Comparison of ENCODE assay signal across 8 cellular contexts in genomic region chr16:15643453-15644305, GRCh38. TPM values are rescaled to one million over a fixed set of nuclear protein-coding genes. Genes with fewer than 3 reads are reported as not detected.
A peak's percentile ranks its signal among the peaks of the same experiment; 100 is the strongest.
DNase-seq lines count a peak whose midpoint lies in the region; ATAC-seq and TF ChIP-seq lines count a peak whose summit lies in the region.

No MANE protein-coding gene starts in this region.

- no peaks in the 10 kb centered on the region for H3K9me3 ChIP-seq in A673 (ENCODE audit: low read depth, low read length, poor library complexity, severe bottlenecking)
- H3K9me3 ChIP-seq in SU-DHL-6 (ENCODE audit: insufficient read depth, low read length) = no peaks in the 10 kb centered on the region

- no peaks in the 10 kb centered on the region for H3K27me3 Mint-ChIP-seq in central memory CD8-positive, alpha-beta T cell
- H3K27me3 Mint-ChIP-seq in stimulated activated naive CD8-positive, alpha-beta T cell treated with anti-CD3 and anti-CD28 coated beads, Interleukin-15, amount 100 ng/mL, for 72 hours = no peaks in the 10 kb centered on the region

- peak; percentile 53 for TF ChIP-seq CTCF in A673 (conservative IDR thresholded peaks at IDR 0.05; ENCODE audit: low read depth, low read length)
- TF ChIP-seq CTCF in GM12872 (IDR thresholded peaks at IDR 0.05; ENCODE audit: insufficient read depth, low read depth, low read length) = peak; percentile 38; the same call in 1 of the 3 replicates
- peak; percentile 14 for TF ChIP-seq CTCF in SU-DHL-6 (IDR thresholded peaks at IDR 0.05; ENCODE audit: insufficient read depth, low read length, poor library complexity, severe bottlenecking)

- H3K4me2 ChIP-seq in SU-DHL-6 (ENCODE audit: low read depth, low read length, poor library complexity, severe bottlenecking) = peak overlapping the region; percentile 87

- no peaks in the 10 kb centered on the region for H3K9me3 Mint-ChIP-seq in central memory CD8-positive, alpha-beta T cell
- no peaks in the 10 kb centered on the region for H3K9me3 Mint-ChIP-seq in stimulated activated naive CD8-positive, alpha-beta T cell treated with anti-CD3 and anti-CD28 coated beads, Interleukin-15, amount 100 ng/mL, for 72 hours

- peak overlapping the region; percentile 77 for H3K9ac ChIP-seq in SU-DHL-6 (ENCODE audit: low read length)

- H3K27ac Mint-ChIP-seq in central memory CD8-positive, alpha-beta T cell (ENCODE audit: low read depth) = peak overlapping the region; percentile 90
- peak overlapping the region; percentile 99 to 100 for H3K27ac Mint-ChIP-seq in stimulated activated naive CD8-positive, alpha-beta T cell treated with anti-CD3 and anti-CD28 coated beads, Interleukin-15, amount 100 ng/mL, for 72 hours

- peak overlapping the region; percentile 58 for H3K4me3 ChIP-seq in A673 (ENCODE audit: low read depth, low read length, poor library complexity, severe bottlenecking)
- peak overlapping the region; percentile 64 for H3K4me3 ChIP-seq in SU-DHL-6 (ENCODE audit: insufficient read depth, low read length, poor library complexity, severe bottlenecking)

- H3K27me3 ChIP-seq in A673 (replicated peaks; ENCODE audit: insufficient read depth, low read depth, low read length, poor library complexity) (no peaks in the 10 kb centered on the region), SU-DHL-6 (ENCODE audit: low read length) (no peaks in the 10 kb centered on the region)

- peaks cover 6% of the 10 kb centered on the region for H3K36me3 ChIP-seq in A673 (ENCODE audit: insufficient read depth, low read length, poor library complexity, severe bottlenecking)
- H3K36me3 ChIP-seq in SU-DHL-6 (ENCODE audit: low read length) = 0 out of 2 replicates have a peak, but pooled peaks cover 2% of the 10 kb centered on the region

- H3F3A ChIP-seq in SU-DHL-6 (ENCODE audit: insufficient read depth) = peaks cover 47% of the 10 kb centered on the region

- ATAC-seq in central memory CD8-positive, alpha-beta T cell (replicated peaks; ENCODE audit: extremely low read depth, poor library complexity, severe bottlenecking) = peak; percentile 17
- ATAC-seq in stimulated activated naive CD8-positive, alpha-beta T cell treated with anti-CD3 and anti-CD28 coated beads, Interleukin-15, amount 100 ng/mL, for 72 hours = no peak
- no peak for ATAC-seq in HG03442 (IDR thresholded peaks at IDR 0.05; ENCODE audit: unreplicated experiment)

- H3K79me2 ChIP-seq in SU-DHL-6 (ENCODE audit: insufficient read depth, low read length) = peaks cover 17% of the 10 kb centered on the region

- peak overlapping the region; percentile 86 for H3K4me3 Mint-ChIP-seq in central memory CD8-positive, alpha-beta T cell
- H3K4me3 Mint-ChIP-seq in stimulated activated naive CD8-positive, alpha-beta T cell treated with anti-CD3 and anti-CD28 coated beads, Interleukin-15, amount 100 ng/mL, for 72 hours = peak overlapping the region; percentile 95 to 96

- BruUV-seq in A673 (replicated peaks; lab: Mats Ljungman, UMichigan) = TSS peak; percentile 92

- peak overlapping the region; percentile 96 for H3K27ac ChIP-seq in A673 (ENCODE audit: low read depth, low read length, poor library complexity, severe bottlenecking)
- H3K27ac ChIP-seq in SU-DHL-6 (ENCODE audit: low read depth, low read length) = peak overlapping the region; percentile 70

- H2AFZ ChIP-seq in SU-DHL-6 (ENCODE audit: low read depth, low read length, severe bottlenecking) = peak overlapping the region; percentile 77

- H3K4me1 Mint-ChIP-seq in central memory CD8-positive, alpha-beta T cell = peaks cover 33% of the 10 kb centered on the region
- peaks cover 55% of the 10 kb centered on the region for H3K4me1 Mint-ChIP-seq in stimulated activated naive CD8-positive, alpha-beta T cell treated with anti-CD3 and anti-CD28 coated beads, Interleukin-15, amount 100 ng/mL, for 72 hours

- no peaks in the 10 kb centered on the region for H4K20me1 ChIP-seq in SU-DHL-6 (ENCODE audit: low read depth, low read length)

- peaks cover 21% of the 10 kb centered on the region for H3K36me3 Mint-ChIP-seq in central memory CD8-positive, alpha-beta T cell (ENCODE audit: insufficient read depth)

- CTCF ChIA-PET in A673 (lab: Charles Lee) = no interaction called here

- H3K9me2 ChIP-seq in SU-DHL-6 (replicated peaks; ENCODE audit: insufficient read depth, low read length) = no peaks in the 10 kb centered on the region

- DNase-seq in A673 (ENCODE audit: low spot score) (peak; percentile 79), NCI-H1092 (lab: John Stamatoyannopoulos, UW) (peak; percentile 55), kidney glomerular epithelial cell (lab: John Stamatoyannopoulos, UW) (peak; percentile 45)
- no peak for DNase-seq in central memory CD8-positive, alpha-beta T cell (ENCODE audit: low spot score in 2 of 2)
- DNase-seq in stimulated activated naive CD8-positive, alpha-beta T cell treated with anti-CD3 and anti-CD28 coated beads, Interleukin-15, amount 100 ng/mL, for 72 hours = no peak

- peaks cover 24% of the 10 kb centered on the region for H3K4me1 ChIP-seq in A673 (ENCODE audit: insufficient read depth, low read length, poor library complexity, severe bottlenecking)

- POLR2A ChIA-PET in A673 (lab: Charles Lee; ENCODE audit: low non-redundant PET) = no interaction called here

- intact Hi-C loops in A673 (cut with micrococcal nuclease; ENCODE audit: unreplicated experiment) = no loop called here

RNA-seq across cellular contexts. Expression of gene MARF1, which starts 0.7 kb away (rescaled TPM):
- 71.6 and 75.9 TPM in 2 replicates for total RNA-seq in A673 (2021)

RNA-seq across cellular contexts. Expression of gene NDE1, which starts 6.4 kb away (rescaled TPM):
- total RNA-seq in A673 (2021) = 78.1 and 79.6 TPM in 2 replicates

Comparison
In these comparisons a context has a peak if more than half of its experiments do, and no peak if none do; other contexts are left out.
1. DNase-seq: peak in A673 (single experiment), NCI-H1092 (single experiment) and kidney glomerular epithelial cell (single experiment); none in central memory CD8-positive, alpha-beta T cell (0 of 2) and stimulated activated naive CD8-positive, alpha-beta T cell treated with anti-CD3 and anti-CD28 coated beads, Interleukin-15, amount 100 ng/mL, for 72 hours (0 of 2).
2. Peak in every context shown above with its lines, with median percentiles within 50 percentile points of each other: CTCF ChIP-seq.